10 cellular contexts compared by ENCODE assay signal in the genomic region with DNA sequence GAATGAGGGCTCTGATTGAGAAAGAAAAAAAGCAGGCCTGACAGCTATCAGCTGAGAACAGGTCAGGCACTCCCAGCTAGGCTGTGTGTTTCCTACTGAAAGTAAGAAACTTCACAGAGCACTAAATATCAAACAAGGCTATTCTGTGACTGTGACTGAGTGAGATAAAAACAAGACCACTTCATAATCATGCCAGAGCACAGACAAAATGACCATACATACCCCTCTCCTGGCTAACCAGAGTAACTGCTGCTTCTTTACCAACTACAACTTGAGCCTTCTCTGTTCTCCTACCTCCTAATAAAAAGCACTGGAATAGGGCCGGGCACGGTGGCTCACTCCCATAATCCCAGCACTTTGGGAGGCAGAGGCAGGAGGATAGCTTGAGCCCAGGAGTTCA. TPM values are rescaled to one million over a fixed set of nuclear protein-coding genes. Genes with fewer than 3 reads are reported as not detected.
A peak's percentile ranks its signal among the peaks of the same experiment; 100 is the strongest.
DNase-seq lines count a peak whose midpoint lies in the region; ATAC-seq and TF ChIP-seq lines count a peak whose summit lies in the region.
"Had no signal": no experiment of that assay in that cellular context is flagged by ENCODE, and none has a peak within 500 bp of the region (broad histone marks: within the 10 kb centered on the region; RNA-seq: fewer than 3 reads in every experiment).

No MANE protein-coding gene starts in this region.

- no peak overlapping the region for H3K27ac ChIP-seq in A673 (ENCODE audit: low read depth, low read length, poor library complexity, severe bottlenecking)
- H3K27ac ChIP-seq in Panc1 (ENCODE audit: low read length), result no peak overlapping the region
- no peak overlapping the region for H3K27ac ChIP-seq in fibroblast of lung (ENCODE audit: insufficient read depth, low read length)
- H3K27ac ChIP-seq: neutrophil had no signal

- no peak overlapping the region for H2AFZ ChIP-seq in fibroblast of lung (ENCODE audit: low read length)

- BruUV-seq in A673 (replicated peaks; lab: Mats Ljungman, UMichigan) (no TSS peak), Panc1 (replicated peaks; lab: Mats Ljungman, UMichigan) (no TSS peak)

- H3K27me3 ChIP-seq in A673 (replicated peaks; ENCODE audit: insufficient read depth, low read depth, low read length, poor library complexity) (no peaks in the 10 kb centered on the region), Panc1 (ENCODE audit: control insufficient read depth, insufficient read depth, low read length) (no peaks in the 10 kb centered on the region), fibroblast of lung (ENCODE audit: control insufficient read depth, insufficient read depth, low read length) (peaks cover 13% of the 10 kb centered on the region)

- H3K4me2 ChIP-seq in fibroblast of lung (ENCODE audit: extremely low read depth, insufficient read depth, low read length), result no peak overlapping the region

- TF ChIP-seq CTCF in A673 (conservative IDR thresholded peaks at IDR 0.05; ENCODE audit: low read depth, low read length), result peak; percentile 31
- peak; percentile 39; the same call in 1 of the 3 replicates for TF ChIP-seq CTCF in GM12872 (IDR thresholded peaks at IDR 0.05; ENCODE audit: insufficient read depth, low read depth, low read length)
- TF ChIP-seq CTCF in Panc1 (IDR thresholded peaks at IDR 0.05), result peak; percentile 27; the same call in 1 of the 2 replicates
- TF ChIP-seq CTCF in fibroblast of lung (conservative IDR thresholded peaks at IDR 0.05 in 1 of 2, IDR thresholded peaks at IDR 0.05 in 1 of 2; ENCODE audit: low read depth in 1 of 2, low read length in 2 of 2), result peak; percentile 29 to 32

- no peaks in the 10 kb centered on the region for H4K20me1 ChIP-seq in fibroblast of lung (ENCODE audit: control insufficient read depth, extremely low read depth, insufficient read depth, low read length)

- intact Hi-C loops in A673 (cut with micrococcal nuclease; ENCODE audit: unreplicated experiment), result no loop called here
- intact Hi-C loops in Panc1 (cut with micrococcal nuclease; ENCODE audit: unreplicated experiment), result no loop called here

- DNase-seq in A673 (ENCODE audit: low spot score) (peak; percentile 30), Panc1 (ENCODE audit: low read depth, low spot score) (no peak), fibroblast of lung (ENCODE audit: low read depth in 2 of 2) (peak; percentile 20 to 43)
- DNase-seq: NCI-H510A had no signal

- H3K36me3 ChIP-seq in A673 (ENCODE audit: insufficient read depth, low read length, poor library complexity, severe bottlenecking), result no peaks in the 10 kb centered on the region
- no peaks in the 10 kb centered on the region for H3K36me3 ChIP-seq in Panc1 (ENCODE audit: control insufficient read depth, insufficient read depth, low read length)
- no peaks in the 10 kb centered on the region for H3K36me3 ChIP-seq in fibroblast of lung (ENCODE audit: control insufficient read depth, insufficient read depth, low read length)
- H3K36me3 ChIP-seq: neutrophil had no signal

- in situ Hi-C loops in Panc1 (cut with HindIII; ENCODE audit: low pct_unique_long_range_greater_than_20kb, low sequenced_read_pairs), result no loop called here

- ATAC-seq in Panc1 (no peak), HG02571 (IDR thresholded peaks at IDR 0.05; ENCODE audit: unreplicated experiment) (no peak), HG03432 (IDR thresholded peaks at IDR 0.05; ENCODE audit: unreplicated experiment) (no peak), HG03095 (IDR thresholded peaks at IDR 0.05; ENCODE audit: unreplicated experiment) (no peak), GM18909 (IDR thresholded peaks at IDR 0.05; ENCODE audit: poor library complexity, unreplicated experiment) (no peak)

- H3K4me3 ChIP-seq in A673 (ENCODE audit: low read depth, low read length, poor library complexity, severe bottlenecking) (no peak overlapping the region), Panc1 (ENCODE audit: low read depth in 2 of 2, low read length in 2 of 2) (no peak overlapping the region), fibroblast of lung (replicated peaks in 1 of 4; ENCODE audit: control extremely low read depth in 1 of 4, insufficient read depth in 1 of 4, low read depth in 3 of 4, low read length in 4 of 4) (no peak overlapping the region)

- CTCF ChIA-PET in A673 (lab: Charles Lee), result no interaction called here
- CTCF ChIA-PET in Panc1 (lab: Charles Lee), result no interaction called here

- POLR2A ChIA-PET in A673 (lab: Charles Lee; ENCODE audit: low non-redundant PET) (no interaction called here), Panc1 (lab: Charles Lee) (no interaction called here)

- no peaks in the 10 kb centered on the region for H3K79me2 ChIP-seq in fibroblast of lung (ENCODE audit: control insufficient read depth, insufficient read depth, low read length)

- no peaks in the 10 kb centered on the region for H3K4me1 ChIP-seq in A673 (ENCODE audit: insufficient read depth, low read length, poor library complexity, severe bottlenecking)
- H3K4me1 ChIP-seq in Panc1 (ENCODE audit: control insufficient read depth, insufficient read depth, low read length), result no peaks in the 10 kb centered on the region
- H3K4me1 ChIP-seq in fibroblast of lung (ENCODE audit: control insufficient read depth, extremely low read depth, insufficient read depth, low read length), result no peaks in the 10 kb centered on the region

- H3K9ac ChIP-seq in fibroblast of lung (ENCODE audit: insufficient read depth, low read length), result no peak overlapping the region

- H3K9me3 ChIP-seq in A673 (ENCODE audit: low read depth, low read length, poor library complexity, severe bottlenecking), result no peaks in the 10 kb centered on the region
- no peaks in the 10 kb centered on the region for H3K9me3 ChIP-seq in Panc1 (ENCODE audit: control insufficient read depth, insufficient read depth, low read depth, low read length)
- H3K9me3 ChIP-seq in fibroblast of lung (ENCODE audit: control insufficient read depth, insufficient read depth, low read depth, low read length), result no peaks in the 10 kb centered on the region
- H3K9me3 ChIP-seq: neutrophil had no signal

RNA-seq across cellular contexts. Expression of gene BTN1A1, which starts 6.8 kb away (rescaled TPM):
- total RNA-seq in A673 (2021), result not detected in 2 replicates
- total RNA-seq in Panc1 (2021; ENCODE audit: unreplicated experiment), result 0.10 TPM
- not detected for polyA plus RNA-seq in Panc1 (2012; ENCODE audit: insufficient read length)
- not detected in 2 replicates for total RNA-seq in fibroblast of lung
- polyA plus RNA-seq in fibroblast of lung, result not detected in 2 replicates
- polyA plus RNA-seq in fibroblast of lung (2012), result not detected in 2 replicates
- not detected in 2 replicates for polyA minus RNA-seq in fibroblast of lung (ENCODE audit: low replicate concordance)

RNA-seq across cellular contexts. Expression of gene BTN2A1, which starts 35.5 kb away (rescaled TPM):
- total RNA-seq in A673 (2021), result 29.8 and 32.2 TPM in 2 replicates
- 23.0 TPM for total RNA-seq in Panc1 (2021; ENCODE audit: unreplicated experiment)
- 19.7 TPM for polyA plus RNA-seq in Panc1 (2012; ENCODE audit: insufficient read length)
- total RNA-seq in fibroblast of lung, result 8.7 and 14.9 TPM in 2 replicates
- 22.7 and 26.4 TPM in 2 replicates for polyA plus RNA-seq in fibroblast of lung
- polyA plus RNA-seq in fibroblast of lung (2012), result 16.4 and 19.3 TPM in 2 replicates
- 7.1 and 16.2 TPM in 2 replicates for polyA minus RNA-seq in fibroblast of lung (ENCODE audit: low replicate concordance)

RNA-seq across cellular contexts. Expression of gene HMGN4, which starts 44.9 kb away (rescaled TPM):
- total RNA-seq in A673 (2021) (55.9 and 58.6 TPM in 2 replicates), Panc1 (2021; ENCODE audit: unreplicated experiment) (60.5 TPM), fibroblast of lung (90.4 and 111 TPM in 2 replicates)
- polyA plus RNA-seq in Panc1 (2012; ENCODE audit: insufficient read length), result 67.7 TPM
- polyA plus RNA-seq in fibroblast of lung, result 58.7 and 74.9 TPM in 2 replicates
- polyA plus RNA-seq in fibroblast of lung (2012), result 50.1 and 58.4 TPM in 2 replicates
- polyA minus RNA-seq in fibroblast of lung (ENCODE audit: low replicate concordance), result 6.0 and 7.6 TPM in 2 replicates

RNA-seq across cellular contexts. Expression of gene BTN3A3, which starts 53.0 kb away (rescaled TPM):
- total RNA-seq in A673 (2021) (12.2 and 12.7 TPM in 2 replicates), Panc1 (2021; ENCODE audit: unreplicated experiment) (0.77 TPM), fibroblast of lung (27.7 and 33.7 TPM in 2 replicates)
- polyA plus RNA-seq in Panc1 (2012; ENCODE audit: insufficient read length), result 0.46 TPM
- polyA plus RNA-seq in fibroblast of lung, result 23.0 and 33.7 TPM in 2 replicates
- polyA plus RNA-seq in fibroblast of lung (2012), result 15.7 and 20.6 TPM in 2 replicates
- 14.9 and 40.8 TPM in 2 replicates for polyA minus RNA-seq in fibroblast of lung (ENCODE audit: low replicate concordance)
